19 cellular contexts compared by ENCODE assay signal in the genomic region with DNA sequence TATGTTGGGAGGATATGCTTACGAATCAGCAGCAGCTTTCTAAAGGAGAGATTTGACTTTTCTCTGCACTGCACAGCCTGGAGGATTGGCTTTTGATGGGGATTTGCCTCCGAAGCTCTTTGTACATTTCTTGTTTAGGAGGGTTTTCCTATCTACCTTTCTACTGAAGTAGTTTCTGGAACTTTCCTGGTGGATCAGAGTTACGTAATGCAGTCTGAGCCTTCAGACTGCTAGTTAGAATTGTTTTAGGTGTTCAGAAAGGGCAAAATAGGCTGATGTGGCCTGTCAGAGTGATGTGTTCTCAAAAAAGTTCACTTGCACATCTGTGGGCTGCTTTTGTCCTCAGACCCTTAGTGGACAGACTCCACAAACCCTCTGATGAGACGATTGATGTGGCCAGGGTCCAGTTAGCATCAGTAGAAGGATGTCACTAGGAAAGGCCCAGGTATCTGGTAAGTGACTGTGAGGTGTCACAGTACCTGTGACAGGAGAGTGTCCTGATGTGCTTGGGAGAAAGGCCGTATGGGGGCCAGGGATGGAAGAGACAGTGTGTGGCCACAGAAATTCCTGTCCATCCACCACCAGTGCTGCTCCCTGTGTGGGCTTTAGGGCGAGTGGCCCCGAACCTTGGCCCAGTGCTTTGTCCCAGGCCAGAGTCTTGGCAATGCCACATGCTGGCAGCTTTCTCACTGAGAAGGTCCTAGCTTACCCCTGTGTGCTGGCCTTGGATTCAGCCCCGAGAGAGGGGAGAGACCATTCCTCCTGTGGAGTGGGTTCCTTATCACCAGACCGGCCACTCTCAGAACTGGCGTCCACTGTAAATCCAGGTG. TPM values are rescaled to one million over a fixed set of nuclear protein-coding genes. Genes with fewer than 3 reads are reported as not detected.
DNase-seq lines count a peak whose midpoint lies in the region; ATAC-seq, FAIRE-seq and TF ChIP-seq lines count a peak whose summit lies in the region.
"Had no signal": no experiment of that assay in that cellular context is flagged by ENCODE, and none has a peak within 500 bp of the region (broad histone marks: within the 10 kb centered on the region; RNA-seq: fewer than 3 reads in every experiment).

No MANE protein-coding gene starts in this region.

- no peak for FAIRE-seq in GM12878 (lab: Jason Lieb, UNC)
- FAIRE-seq in GM12892 (lab: Jason Lieb, UNC): no peak
- FAIRE-seq in H54 (lab: Jason Lieb, UNC): no peak
- FAIRE-seq: H1 had no signal

- H4K20me1 ChIP-seq in GM12878 (ENCODE audit: control insufficient read depth, insufficient read depth): no peaks in the 10 kb centered on the region

- SMC1A ChIA-PET in GM12878 (lab: Charles Lee; ENCODE audit: uncharacterized antibody, unreplicated experiment): interaction anchor here (0.6 to 1.4 kb wide), 6 partner anchors 86 to 339 kb away, joined by 3 to 4 read pairs (median 3); no protein-coding TSS in a partner anchor

- no peak for TF ChIP-seq RAD21 in GM12878 (IDR thresholded peaks at IDR 0.05; ENCODE audit: insufficient read depth, low read depth, low read length)

- POLR2A ChIA-PET in GM12878 (lab: Charles Lee): no interaction called here

- RAD21 ChIA-PET in GM12878 (lab: Charles Lee; ENCODE audit: unreplicated experiment): interaction anchor here (1.1 to 2.0 kb wide), 3 partner anchors 9 to 251 kb away, joined by 4 to 5 read pairs (median 5); no protein-coding TSS in a partner anchor

- H3K27ac ChIP-seq in GM12878 (ENCODE audit: control insufficient read depth, insufficient read depth): 0 out of 2 replicates have a peak overlapping the region, but pooled peaks have one; percentile 8
- H3K27ac ChIP-seq in suprapubic skin: peak overlapping the region; percentile 24

- H3K27me3 ChIP-seq in GM12878 (replicated peaks in 1 of 2; ENCODE audit: control insufficient read depth in 2 of 2, insufficient read depth in 2 of 2, low read length in 1 of 2) (no peaks in the 10 kb centered on the region), suprapubic skin (no peaks in the 10 kb centered on the region)
- H3K27me3 ChIP-seq: breast epithelium had no signal

- H3K4me1 ChIP-seq in GM12878 (ENCODE audit: control insufficient read depth, insufficient read depth, low read length) (peaks cover 16% of the 10 kb centered on the region), suprapubic skin (peaks cover 19% of the 10 kb centered on the region)
- H3K4me1 ChIP-seq: prostate gland had no signal

- H3K4me3 ChIP-seq in GM12878: no peak overlapping the region
- no peak overlapping the region for H3K4me3 ChIP-seq in suprapubic skin
- H3K4me3 ChIP-seq: breast epithelium, prostate gland had no signal

- CTCF ChIA-PET in GM12878 (lab: Yijun Ruan, JAX): interaction anchor here (0.9 to 3.8 kb wide), 5 partner anchors 72 to 251 kb away, joined by 3 to 19 read pairs (median 9); no protein-coding TSS in a partner anchor

- WGBS in GM12878 (ENCODE audit: insufficient coverage, insufficient replicate concordance, low lambda C conversion rate, missing lambda C conversion rate): 96% methylated on average over 10 of the region's 10 CpGs
- 93% methylated on average over 8 of the region's 10 CpGs for WGBS in suprapubic skin

- H2AFZ ChIP-seq in GM12878 (ENCODE audit: control insufficient read depth, low read depth, low read length): no peak overlapping the region

- no peak overlapping the region for H3K9ac ChIP-seq in GM12878 (ENCODE audit: control insufficient read depth, insufficient read depth, low read length)

- ATAC-seq in Right ventricle myocardium inferior: no peak
- ATAC-seq in GM12878: no peak
- ATAC-seq in left lobe of liver: no peak

- in situ Hi-C loops in GM12878 (cut with MboI): no loop called here

- H3K79me2 ChIP-seq in GM12878 (ENCODE audit: control insufficient read depth, insufficient read depth, low read length): no peaks in the 10 kb centered on the region

- no peak for TF ChIP-seq EP300 in GM12878 (IDR thresholded peaks at IDR 0.05; ENCODE audit: borderline replicate concordance in 1 of 2, control insufficient read depth in 1 of 2, low read depth in 2 of 2, low read length in 2 of 2)
- no peak for TF ChIP-seq EP300 in suprapubic skin (IDR thresholded peaks at IDR 0.05)

- H3K9me3 ChIP-seq in GM12878 (replicated peaks; ENCODE audit: control insufficient read depth, insufficient read depth, low read length) (no peaks in the 10 kb centered on the region), suprapubic skin (no peaks in the 10 kb centered on the region)
- H3K9me3 ChIP-seq: breast epithelium, prostate gland had no signal

- peaks cover 8 to 24% of the 10 kb centered on the region in 2 experiments for H3K36me3 ChIP-seq in GM12878 (ENCODE audit: control insufficient read depth in 2 of 2, insufficient read depth in 2 of 2, low read length in 1 of 2)
- H3K36me3 ChIP-seq in suprapubic skin: peaks cover 64% of the 10 kb centered on the region

- TF ChIP-seq POLR2A in GM12878 (IDR thresholded peaks at IDR 0.05; ENCODE audit: low read depth, low read length) (no peak), suprapubic skin (IDR thresholded peaks at IDR 0.05) (no peak), GM12892 (IDR thresholded peaks at IDR 0.05; ENCODE audit: low read depth, low read length) (no peak), H54 (IDR thresholded peaks at IDR 0.05; ENCODE audit: low read depth, low read length) (no peak)

- BruUV-seq in GM12878 (replicated peaks; lab: Mats Ljungman, UMichigan): no TSS peak

- peak; percentile 7 for DNase-seq in cardiac septum (ENCODE audit: low spot score)
- DNase-seq in Right ventricle myocardium inferior (ENCODE audit: missing footprints): no peak
- DNase-seq in GM12878 (ENCODE audit: low read depth, low spot score): no peak
- DNase-seq in left lobe of liver (ENCODE audit: low spot score): peak; percentile 55
- no peak for DNase-seq in suprapubic skin (ENCODE audit: low spot score in 2 of 2)
- no peak for DNase-seq in GM12892 (ENCODE audit: insufficient read length)
- no peak for DNase-seq in H54 (ENCODE audit: insufficient read length, low spot score)
- no peak for DNase-seq in OCI-M1 (lab: John Stamatoyannopoulos, UW)
- DNase-seq: activated CD4-positive, CD25-positive, alpha-beta regulatory T cell treated with anti-CD3 and anti-CD28 coated beads, Interleukin-2, amount 50 U/mL, for 72 hours; activated CD8-positive, alpha-beta memory T cell treated with anti-CD3 and anti-CD28 coated beads, Interleukin-2, amount 50 U/mL, for 48 hours; activated naive CD4-positive, alpha-beta T cell treated with anti-CD3 and anti-CD28 coated beads, Interleukin-2, amount 50 U/mL, for 16 hours; effector memory CD4-positive, alpha-beta T cell; NCI-H1417 treated with DMSO at 0.1 percent for 48 hours; NCI-H345; stimulated activated naive CD4-positive, alpha-beta T cell treated with Interleukin-2 at 50 U/mL for 16 hours; T-helper 9 cell had no signal

- no peak for TF ChIP-seq CTCF in GM12878 (IDR thresholded peaks at IDR 0.05 in 2 of 3, conservative IDR thresholded peaks at IDR 0.05 in 1 of 3; ENCODE audit: control insufficient read depth in 2 of 3, extremely low read depth in 1 of 3, insufficient read depth in 1 of 3, low read depth in 3 of 3, low read length in 3 of 3)
- TF ChIP-seq CTCF in suprapubic skin (IDR thresholded peaks at IDR 0.05): no peak

- H3K4me2 ChIP-seq in GM12878 (ENCODE audit: control insufficient read depth, insufficient read depth): peak overlapping the region; percentile 68

- intact Hi-C loops in cardiac septum (cut with DNase I) (no loop called here), Right ventricle myocardium inferior (cut with DNase I) (no loop called here), GM12878 (cut with micrococcal nuclease; ENCODE audit: unreplicated experiment) (no loop called here)

RNA-seq across cellular contexts. Expression of a gene that starts 4.4 kb away (rescaled TPM):
- total RNA-seq in cardiac septum (58.4 TPM), Right ventricle myocardium inferior (108 TPM), GM12878 (2014; rRNA removed) (17.1 and 18.1 TPM in 2 replicates), GM12878 (2014; rRNA removed; fragmentation: Illumina TruSeq; extraction: Trizol) (4.1 and 5.0 TPM in 2 replicates), GM12878 (2021) (14.7 and 15.4 TPM in 2 replicates), left lobe of liver (198 TPM), suprapubic skin (10 to 100 TPM; 19.6 to 27.6 (median 24.4) TPM)
- 7.3 and 9.4 TPM in 2 replicates for total RNA-seq in GM12878 (2013; cell fraction: nucleolus; rRNA removed)
- 3.6 TPM for polyA plus RNA-seq in GM12878 (2011; ENCODE audit: low read depth)
- polyA plus RNA-seq in GM12878 (2011; rRNA removed) (2.6 and 5.0 TPM in 2 replicates), GM12878 (2014; fragmentation: Illumina TruSeq; extraction: Trizol) (0.40 and 2.4 TPM in 2 replicates), GM12878 (2014; fragmentation: Nextera tagmentation; extraction: Ambion mirVana) (under 1 TPM; 0.05 to 0.38 TPM), GM12878 (2014; rRNA removed) (15.3 and 16.0 TPM in 2 replicates), GM12878 (2016; fragmentation: Nextera tagmentation; extraction: Ambion mirVana) (10 to 100 TPM; 16.5 to 18.1 TPM)
- polyA plus RNA-seq in GM12878 (2011; cell fraction: cytosol; rRNA removed): 8.0 and 11.7 TPM in 2 replicates
- 22.4 and 23.8 TPM in 2 replicates for polyA plus RNA-seq in GM12878 (2011; cell fraction: nucleus; rRNA removed)
- 14.1 and 16.9 TPM in 2 replicates for polyA plus RNA-seq in GM12878 (2012)
- polyA minus RNA-seq in GM12878 (2011; rRNA and poly(A)+ RNA removed): 1.4 and 6.0 TPM in 2 replicates
- 3.6 TPM in 2 replicates for polyA minus RNA-seq in GM12878 (2011; cell fraction: cytosol; rRNA and poly(A)+ RNA removed)
- polyA minus RNA-seq in GM12878 (2011; cell fraction: nucleus; rRNA and poly(A)+ RNA removed): 4.0 and 4.1 TPM in 2 replicates
- 5.3 TPM for polyA plus RNA-seq in GM12892 (2012; ENCODE audit: missing spikeins)

RNA-seq across cellular contexts. Expression of a gene that starts 10.9 kb away (rescaled TPM):
- 10.9 TPM for total RNA-seq in cardiac septum
- 14.0 TPM for total RNA-seq in Right ventricle myocardium inferior
- total RNA-seq in GM12878 (2013; cell fraction: nucleolus; rRNA removed): 19.8 and 23.2 TPM in 2 replicates
- total RNA-seq in GM12878 (2014; rRNA removed): 8.7 and 10.3 TPM in 2 replicates
- 10.1 and 10.6 TPM in 2 replicates for total RNA-seq in GM12878 (2014; rRNA removed; fragmentation: Illumina TruSeq; extraction: Trizol)
- total RNA-seq in GM12878 (2021): 22.4 and 23.3 TPM in 2 replicates
- 13.1 TPM for polyA plus RNA-seq in GM12878 (2011; ENCODE audit: low read depth)
- 31.5 and 31.7 TPM in 2 replicates for polyA plus RNA-seq in GM12878 (2011; rRNA removed)
- 27.5 and 28.4 TPM in 2 replicates for polyA plus RNA-seq in GM12878 (2011; cell fraction: cytosol; rRNA removed)
- 35.2 and 38.9 TPM in 2 replicates for polyA plus RNA-seq in GM12878 (2011; cell fraction: nucleus; rRNA removed)
- polyA plus RNA-seq in GM12878 (2012): 13.6 and 16.4 TPM in 2 replicates
- 16.3 and 17.9 TPM in 2 replicates for polyA plus RNA-seq in GM12878 (2014; fragmentation: Illumina TruSeq; extraction: Trizol)
- polyA plus RNA-seq in GM12878 (2014; fragmentation: Nextera tagmentation; extraction: Ambion mirVana): 1 to 10 TPM; 4.3 to 8.5 TPM
- 20.8 and 23.9 TPM in 2 replicates for polyA plus RNA-seq in GM12878 (2014; rRNA removed)
- polyA plus RNA-seq in GM12878 (2016; fragmentation: Nextera tagmentation; extraction: Ambion mirVana): 1 to 10 TPM; 5.9 to 7.6 TPM
- 27.7 and 28.8 TPM in 2 replicates for polyA minus RNA-seq in GM12878 (2011; rRNA and poly(A)+ RNA removed)
- 6.5 and 10.8 TPM in 2 replicates for polyA minus RNA-seq in GM12878 (2011; cell fraction: cytosol; rRNA and poly(A)+ RNA removed)
- polyA minus RNA-seq in GM12878 (2011; cell fraction: nucleus; rRNA and poly(A)+ RNA removed): 13.2 and 18.2 TPM in 2 replicates
- total RNA-seq in left lobe of liver: 10.7 TPM
- 10 to 100 TPM; 14.2 to 27.6 (median 19.3) TPM for total RNA-seq in suprapubic skin
- polyA plus RNA-seq in GM12892 (2012; ENCODE audit: missing spikeins): 15.2 TPM

RNA-seq across cellular contexts. Expression of a gene that starts 34.2 kb away (rescaled TPM):
- total RNA-seq in cardiac septum: 103 TPM
- total RNA-seq in Right ventricle myocardium inferior: 128 TPM
- 172 and 187 TPM in 2 replicates for total RNA-seq in GM12878 (2013; cell fraction: nucleolus; rRNA removed)
- 76.4 and 84.6 TPM in 2 replicates for total RNA-seq in GM12878 (2014; rRNA removed)
- total RNA-seq in GM12878 (2014; rRNA removed; fragmentation: Illumina TruSeq; extraction: Trizol): 95.2 and 99.8 TPM in 2 replicates
- 131 and 140 TPM in 2 replicates for total RNA-seq in GM12878 (2021)
- 46.5 TPM for polyA plus RNA-seq in GM12878 (2011; ENCODE audit: low read depth)
- 149 and 154 TPM in 2 replicates for polyA plus RNA-seq in GM12878 (2011; rRNA removed)
- 87.9 and 96.6 TPM in 2 replicates for polyA plus RNA-seq in GM12878 (2011; cell fraction: cytosol; rRNA removed)
- polyA plus RNA-seq in GM12878 (2011; cell fraction: nucleus; rRNA removed): 76.3 and 77.4 TPM in 2 replicates
- 66.0 and 70.2 TPM in 2 replicates for polyA plus RNA-seq in GM12878 (2012)
- 107 and 152 TPM in 2 replicates for polyA plus RNA-seq in GM12878 (2014; fragmentation: Illumina TruSeq; extraction: Trizol)
- polyA plus RNA-seq in GM12878 (2014; fragmentation: Nextera tagmentation; extraction: Ambion mirVana): 10 to 100 TPM; 26.7 to 28.2 TPM
- 61.4 and 64.4 TPM in 2 replicates for polyA plus RNA-seq in GM12878 (2014; rRNA removed)
- polyA plus RNA-seq in GM12878 (2016; fragmentation: Nextera tagmentation; extraction: Ambion mirVana): 100 to 1,000 TPM; 158 to 172 TPM
- 107 and 156 TPM in 2 replicates for polyA minus RNA-seq in GM12878 (2011; rRNA and poly(A)+ RNA removed)
- 37.3 and 47.4 TPM in 2 replicates for polyA minus RNA-seq in GM12878 (2011; cell fraction: cytosol; rRNA and poly(A)+ RNA removed)
- 22.4 and 24.8 TPM in 2 replicates for polyA minus RNA-seq in GM12878 (2011; cell fraction: nucleus; rRNA and poly(A)+ RNA removed)
- total RNA-seq in left lobe of liver: 194 TPM
- total RNA-seq in suprapubic skin: 10 to 100 TPM; 34.8 to 72.6 (median 60.4) TPM
- polyA plus RNA-seq in GM12892 (2012; ENCODE audit: missing spikeins): 48.5 TPM

Comparison
In these comparisons a context has a peak if more than half of its experiments do, and no peak if none do; other contexts are left out.
1. DNase-seq: peak in cardiac septum (single experiment) and left lobe of liver (single experiment); none in Right ventricle myocardium inferior (single experiment), GM12878 (single experiment), suprapubic skin (0 of 2), GM12892 (single experiment), H54 (single experiment) and OCI-M1 (single experiment).